Comparison of ENCODE assay signal across 21 cellular contexts in the genomic region with DNA sequence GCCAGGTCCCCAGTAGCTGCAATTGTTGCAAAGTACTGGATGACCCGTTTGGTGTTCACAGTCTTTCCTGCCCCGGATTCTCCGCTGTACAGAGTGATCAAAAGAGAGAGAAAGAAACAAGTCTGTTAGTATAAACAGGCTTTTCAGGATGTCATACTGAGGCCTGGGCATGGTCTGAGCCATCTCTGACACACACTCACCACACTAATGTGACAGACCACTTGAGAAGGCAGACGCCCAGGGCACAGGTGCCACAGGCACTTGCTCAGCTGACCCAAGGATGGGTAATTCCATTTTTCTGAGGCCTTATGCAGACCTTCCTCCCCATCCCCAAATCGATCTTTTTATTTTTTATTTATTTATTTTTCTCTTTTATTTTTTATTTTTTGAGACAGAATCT. TPM values are rescaled to one million over a fixed set of nuclear protein-coding genes. Genes with fewer than 3 reads are reported as not detected.
DNase-seq lines count a peak whose midpoint lies in the region; ATAC-seq and TF ChIP-seq lines count a peak whose summit lies in the region.
"Had no signal": no experiment of that assay in that cellular context is flagged by ENCODE, and none has a peak within 500 bp of the region (broad histone marks: within the 10 kb centered on the region; RNA-seq: fewer than 3 reads in every experiment).

No MANE protein-coding gene starts in this region.

- H3K27me3 Mint-ChIP-seq in natural killer cell treated with Interleukin-12 subunit alpha and Interleukin-12 subunit beta and Interleukin-15 and Interleukin-18, amount 100 ng/mL, for 72 hours, result peaks cover 4 to 8% of the 10 kb centered on the region in 2 donors
- no peaks in the 10 kb centered on the region for H3K27me3 Mint-ChIP-seq in CD8-positive, alpha-beta T cell (ENCODE audit: low read depth)
- H3K27me3 Mint-ChIP-seq: CD4-positive, CD25-positive, alpha-beta regulatory T cell had no signal

- no peak overlapping the region for H3K27ac Mint-ChIP-seq in natural killer cell treated with Interleukin-12 subunit alpha and Interleukin-12 subunit beta and Interleukin-15 and Interleukin-18, amount 100 ng/mL, for 72 hours
- H3K27ac Mint-ChIP-seq in CD8-positive, alpha-beta T cell, result no peak overlapping the region
- H3K27ac Mint-ChIP-seq: B cell, GM23338, H9 had no signal

- H3K36me3 Mint-ChIP-seq in natural killer cell treated with Interleukin-12 subunit alpha and Interleukin-12 subunit beta and Interleukin-15 and Interleukin-18, amount 100 ng/mL, for 72 hours, result no peaks in the 10 kb centered on the region
- peaks cover 23% of the 10 kb centered on the region for H3K36me3 Mint-ChIP-seq in CD8-positive, alpha-beta T cell

- intact Hi-C loops in cardiac septum (cut with DNase I), result loop anchor here (5.0 kb wide), 1 partner anchor 198 kb away; no protein-coding TSS in a partner anchor
- intact Hi-C loops in Right ventricle myocardium superior (cut with DNase I), result loop anchor here (10.0 kb wide), 1 partner anchor 195 kb away; no protein-coding TSS in a partner anchor
- intact Hi-C loops in CD8-positive, alpha-beta T cell (cut with DNase I, micrococcal nuclease), result loop anchor here (5.0 to 10.0 kb wide), 3 partner anchors 88 to 993 kb away; no protein-coding TSS in a partner anchor

- DNase-seq in cardiac septum (ENCODE audit: low spot score) (peak; percentile 3), Right ventricle myocardium superior (no peak), myocyte (ENCODE audit: low read depth) (peak; percentile 74)
- DNase-seq in natural killer cell treated with Interleukin-12 subunit alpha and Interleukin-12 subunit beta and Interleukin-15 and Interleukin-18, amount 100 ng/mL, for 72 hours (ENCODE audit: low spot score), result no peak
- DNase-seq in activated CD4-positive, alpha-beta T cell treated with anti-CD3 and anti-CD28 coated beads, Interleukin-2, amount 50 U/mL, for 4 hours, result no peak
- no peak for DNase-seq in CD8-positive, alpha-beta T cell
- DNase-seq: CD4-positive, CD25-positive, alpha-beta regulatory T cell; CD8-positive, alpha-beta memory T cell; DMS 273 treated with DMSO at 0.1 percent for 48 hours; DMS79; GDM1; H9 had no signal

- ATAC-seq in Right ventricle myocardium superior (ENCODE audit: poor library complexity) (no peak), HG03045 (IDR thresholded peaks at IDR 0.05; ENCODE audit: unreplicated experiment) (no peak)
- ATAC-seq in natural killer cell treated with Interleukin-12 subunit alpha and Interleukin-12 subunit beta and Interleukin-15 and Interleukin-18, amount 100 ng/mL, for 72 hours, result peak; percentile 36 to 59
- ATAC-seq in CD8-positive, alpha-beta T cell, result no peak
- ATAC-seq: GM12878, GM23338, HCT116 had no signal

- CTCF ChIA-PET in CD8-positive, alpha-beta T cell (lab: Charles Lee), result interaction anchor here (1.0 to 1.9 kb wide), 2 partner anchors 33 to 195 kb away, joined by 3 to 7 read pairs; no protein-coding TSS in a partner anchor

- no peak overlapping the region for H3K27ac ChIP-seq in CD8-positive, alpha-beta T cell (ENCODE audit: low read depth, low read length)
- H3K27ac ChIP-seq: 22Rv1, BLaER1, C4-2B had no signal

- H3K4me3 ChIP-seq in CD8-positive, alpha-beta T cell (ENCODE audit: low read depth, low read length), result no peak overlapping the region
- H3K4me3 ChIP-seq: BLaER1, GM12878, GM23338 had no signal

- peaks cover 9% of the 10 kb centered on the region for H3K4me1 ChIP-seq in CD8-positive, alpha-beta T cell (ENCODE audit: insufficient read depth, low read length)
- H3K4me1 ChIP-seq: BLaER1 had no signal

- POLR2A ChIA-PET in CD8-positive, alpha-beta T cell (lab: Charles Lee), result no interaction called here

- no peak overlapping the region for H3K4me3 Mint-ChIP-seq in natural killer cell treated with Interleukin-12 subunit alpha and Interleukin-12 subunit beta and Interleukin-15 and Interleukin-18, amount 100 ng/mL, for 72 hours
- no peak overlapping the region for H3K4me3 Mint-ChIP-seq in CD8-positive, alpha-beta T cell
- H3K4me3 Mint-ChIP-seq: B cell; CD4-positive, CD25-positive, alpha-beta regulatory T cell; CD8-positive, alpha-beta memory T cell; GM23338; H9 had no signal

- H3K9me3 ChIP-seq in CD8-positive, alpha-beta T cell (ENCODE audit: low read length), result no peaks in the 10 kb centered on the region
- H3K9me3 ChIP-seq: BLaER1 had no signal

- peaks cover 23 to 34% of the 10 kb centered on the region in 2 donors for H3K4me1 Mint-ChIP-seq in natural killer cell treated with Interleukin-12 subunit alpha and Interleukin-12 subunit beta and Interleukin-15 and Interleukin-18, amount 100 ng/mL, for 72 hours (ENCODE audit: low read depth in 2 of 2)
- H3K4me1 Mint-ChIP-seq in CD8-positive, alpha-beta T cell (ENCODE audit: low read depth), result peaks cover 13% of the 10 kb centered on the region
- H3K4me1 Mint-ChIP-seq: GM23338, H9 had no signal

- peaks cover 2% of the 10 kb centered on the region for H3K36me3 ChIP-seq in CD8-positive, alpha-beta T cell (ENCODE audit: insufficient read depth, low read length)
- H3K36me3 ChIP-seq: BLaER1 had no signal

- H3K9me3 Mint-ChIP-seq in natural killer cell treated with Interleukin-12 subunit alpha and Interleukin-12 subunit beta and Interleukin-15 and Interleukin-18, amount 100 ng/mL, for 72 hours, result no peaks in the 10 kb centered on the region
- no peaks in the 10 kb centered on the region for H3K9me3 Mint-ChIP-seq in CD8-positive, alpha-beta T cell
- H3K9me3 Mint-ChIP-seq: CD8-positive, alpha-beta memory T cell; GM23338; H9 had no signal

- no peaks in the 10 kb centered on the region for H3K27me3 ChIP-seq in CD8-positive, alpha-beta T cell (ENCODE audit: insufficient read depth, low read length)
- H3K27me3 ChIP-seq: BLaER1 had no signal

- no peak for TF ChIP-seq CTCF in CD8-positive, alpha-beta T cell (IDR thresholded peaks at IDR 0.05)

RNA-seq across cellular contexts. Expression of gene MYH3, which starts 7.5 kb away (rescaled TPM):
- 1.5 TPM for total RNA-seq in cardiac septum
- total RNA-seq in Right ventricle myocardium superior, result 0.22 TPM
- 2,551 and 7,123 TPM in 2 replicates for total RNA-seq in myocyte
- polyA plus RNA-seq in myocyte (2012), result 865 TPM
- total RNA-seq in natural killer cell treated with Interleukin-12 subunit alpha and Interleukin-12 subunit beta and Interleukin-15 and Interleukin-18, amount 100 ng/mL, for 72 hours, result 1 to 10 TPM; 4.2 to 5.9 TPM
- 1 to 10 TPM; 2.5 to 3.2 TPM for total RNA-seq in CD8-positive, alpha-beta T cell
- total RNA-seq: H4 had no signal
- polyA plus RNA-seq: CD8-positive, alpha-beta memory T cell had no signal

RNA-seq across cellular contexts. Expression of gene SCO1, which starts 47.7 kb away (rescaled TPM):
- 36.3 TPM for total RNA-seq in cardiac septum
- 27.6 TPM for total RNA-seq in Right ventricle myocardium superior
- 49.0 and 53.8 TPM in 2 replicates for total RNA-seq in myocyte
- 27.9 TPM for polyA plus RNA-seq in myocyte (2012)
- 10 to 100 TPM; 28.3 to 33.8 TPM for total RNA-seq in natural killer cell treated with Interleukin-12 subunit alpha and Interleukin-12 subunit beta and Interleukin-15 and Interleukin-18, amount 100 ng/mL, for 72 hours
- 10 to 100 TPM; 14.2 to 17.1 TPM for total RNA-seq in CD8-positive, alpha-beta T cell

RNA-seq across cellular contexts. Expression of gene ADPRM, which starts 47.8 kb away (rescaled TPM):
- total RNA-seq in cardiac septum, result 4.4 TPM
- total RNA-seq in Right ventricle myocardium superior, result 3.3 TPM
- total RNA-seq in myocyte, result 20.2 and 22.2 TPM in 2 replicates
- 10.0 TPM for polyA plus RNA-seq in myocyte (2012)
- 1 to 10 TPM; 7.8 to 9.4 TPM for total RNA-seq in natural killer cell treated with Interleukin-12 subunit alpha and Interleukin-12 subunit beta and Interleukin-15 and Interleukin-18, amount 100 ng/mL, for 72 hours
- total RNA-seq in CD8-positive, alpha-beta T cell, result 10 to 100 TPM; 24.9 to 25.7 TPM

Comparison
In these comparisons a context has a peak if more than half of its experiments do, and no peak if none do; other contexts are left out.
1. DNase-seq: peak in cardiac septum (single experiment) and myocyte (single experiment); none in Right ventricle myocardium superior (single experiment), natural killer cell treated with Interleukin-12 subunit alpha and Interleukin-12 subunit beta and Interleukin-15 and Interleukin-18, amount 100 ng/mL, for 72 hours (single experiment), activated CD4-positive, alpha-beta T cell treated with anti-CD3 and anti-CD28 coated beads, Interleukin-2, amount 50 U/mL, for 4 hours (0 of 2) and CD8-positive, alpha-beta T cell (0 of 7).
2. ATAC-seq: peak in natural killer cell treated with Interleukin-12 subunit alpha and Interleukin-12 subunit beta and Interleukin-15 and Interleukin-18, amount 100 ng/mL, for 72 hours (2 of 2); none in Right ventricle myocardium superior (single experiment), HG03045 (single experiment) and CD8-positive, alpha-beta T cell (single experiment).
3. RNA of gene MYH3, which starts 7.5 kb away (total RNA-seq): 2,551 to 7,123 TPM in myocyte; 4.2 to 5.9 TPM in natural killer cell treated with Interleukin-12 subunit alpha and Interleukin-12 subunit beta and Interleukin-15 and Interleukin-18, amount 100 ng/mL, for 72 hours, 2.5 to 3.2 TPM in CD8-positive, alpha-beta T cell, 1.5 TPM in cardiac septum (single experiment) and 0.22 TPM in Right ventricle myocardium superior (single experiment); every median in the first group is over 100 times any median in the second.